ENCODE assay signal across 14 cellular contexts in genomic region chr10:8950978-8951377, GRCh38.
"Had no signal": no experiment of that assay in that cellular context is flagged by ENCODE, and none has a peak within 500 bp of the region (broad histone marks: within the 10 kb centered on the region; RNA-seq: fewer than 3 reads in every experiment).

No MANE protein-coding gene starts in this region.

- H3K4me1 Mint-ChIP-seq: nephron progenitor cell had no signal

- DNase-seq: dorsolateral prefrontal cortex; effector CD4-positive, alpha-beta T cell; left ventricle myocardium superior; lower lobe of right lung; naive thymus-derived CD8-positive, alpha-beta T cell; nephron progenitor cell; nucleus accumbens; stimulated activated CD4-positive, alpha-beta T cell treated with anti-CD3 and anti-CD28 coated beads, Interleukin-12 subunit alpha, Interleukin-12 subunit beta, amount 100 ng/mL, for 4 hours; stimulated activated CD4-positive, alpha-beta T cell treated with anti-CD3 and anti-CD28 coated beads, Interleukin-1b, Interleukin-23, amount 100 ng/mL, for 48 hours; stimulated activated CD4-positive, alpha-beta T cell treated with anti-CD3 and anti-CD28 coated beads, Interleukin-4, amount 100 ng/mL, for 1 hour; stimulated activated CD8-positive, alpha-beta memory T cell treated with anti-CD3 and anti-CD28 coated beads, Interleukin-4, amount 100 ng/mL, for 48 hours; stimulated activated naive CD4-positive, alpha-beta T cell; upper lobe of left lung had no signal

- H3K4me3 Mint-ChIP-seq: nephron progenitor cell had no signal

- H3K27me3 Mint-ChIP-seq: naive thymus-derived CD8-positive, alpha-beta T cell had no signal

- ATAC-seq: left ventricle myocardium superior; lower lobe of right lung; naive thymus-derived CD8-positive, alpha-beta T cell; sciatic nerve had no signal

- H3K27ac Mint-ChIP-seq: nephron progenitor cell had no signal
